ENCODE assay signal across 9 cellular contexts in genomic region chr4:6019316-6020263, GRCh38. TPM values are rescaled to one million over a fixed set of nuclear protein-coding genes. Genes with fewer than 3 reads are reported as not detected.
A peak's percentile ranks its signal among the peaks of the same experiment; 100 is the strongest.
DNase-seq lines count a peak whose midpoint lies in the region; ATAC-seq, FAIRE-seq and TF ChIP-seq lines count a peak whose summit lies in the region.
"Had no signal": no experiment of that assay in that cellular context is flagged by ENCODE, and none has a peak within 500 bp of the region (broad histone marks: within the 10 kb centered on the region; RNA-seq: fewer than 3 reads in every experiment).

No MANE protein-coding gene starts in this region.

- H3K4me3 ChIP-seq in A549 (no peak overlapping the region), Caco-2 (ENCODE audit: low read depth, low read length) (no peak overlapping the region), foreskin fibroblast (ENCODE audit: low read depth in 1 of 2, low read length in 2 of 2) (no peak overlapping the region)
- H3K4me3 ChIP-seq in Jurkat, Clone E6-1 (ENCODE audit: low read length), result no peak overlapping the region

- intact Hi-C loops in Caco-2 (cut with micrococcal nuclease; ENCODE audit: unreplicated experiment), result no loop called here

- CTCF ChIA-PET in A549 (lab: Yijun Ruan, JAX), result interaction anchor here (0.6 to 3.1 kb wide), 14 partner anchors 8 to 1506 kb away, joined by 3 to 19 read pairs (median 5); no protein-coding TSS in a partner anchor
- CTCF ChIA-PET in Caco-2 (lab: Charles Lee), result no interaction called here

- no peak for TF ChIP-seq EP300 in A549 (IDR thresholded peaks at IDR 0.05)

- POLR2A ChIA-PET in A549 (lab: Yijun Ruan, JAX), result no interaction called here
- POLR2A ChIA-PET in Caco-2 (lab: Charles Lee), result no interaction called here

- H3K9me3 ChIP-seq in A549, result no peaks in the 10 kb centered on the region
- H3K9me3 ChIP-seq in Caco-2, result no peaks in the 10 kb centered on the region

- TF ChIP-seq CTCF in A549 (IDR thresholded peaks at IDR 0.05) (peak; percentile 64), Caco-2 (IDR thresholded peaks at IDR 0.05; ENCODE audit: insufficient read depth in 1 of 2, low read depth in 1 of 2, low read length in 1 of 2, severe bottlenecking in 1 of 2, unreplicated experiment in 1 of 2) (peak; percentile 64 to 77), foreskin fibroblast (IDR thresholded peaks at IDR 0.05; ENCODE audit: low read depth, low read length) (peak; percentile 73)

- BruUV-seq in Caco-2 (replicated peaks; lab: Mats Ljungman, UMichigan), result no TSS peak

- no peaks in the 10 kb centered on the region for H3K4me1 Mint-ChIP-seq in Caco-2 (ENCODE audit: low read depth, unreplicated experiment)

- no peaks in the 10 kb centered on the region for H3K36me3 Mint-ChIP-seq in Caco-2 (ENCODE audit: insufficient read depth, unreplicated experiment)
- H3K36me3 Mint-ChIP-seq: naive thymus-derived CD4-positive, alpha-beta T cell had no signal

- H3K27ac ChIP-seq in A549, result no peak overlapping the region

- H3K27me3 Mint-ChIP-seq in Caco-2 (ENCODE audit: insufficient read depth, unreplicated experiment), result peaks cover 4% of the 10 kb centered on the region

- no peaks in the 10 kb centered on the region for H3K4me1 ChIP-seq in A549
- H3K4me1 ChIP-seq in Caco-2, result no peaks in the 10 kb centered on the region

- no peak for TF ChIP-seq POLR2A in A549 (IDR thresholded peaks at IDR 0.05; ENCODE audit: low read length)

- H3K9me3 Mint-ChIP-seq in Caco-2 (ENCODE audit: unreplicated experiment), result peaks cover 9% of the 10 kb centered on the region

- H3K4me2 ChIP-seq in A549, result no peak overlapping the region

- no peak overlapping the region for H3K27ac Mint-ChIP-seq in Caco-2 (ENCODE audit: unreplicated experiment)

- no peak for FAIRE-seq in A549 (lab: Jason Lieb, UNC)

- 36% methylated on average over 22 of the region's 22 CpGs for WGBS in A549 (ENCODE audit: missing lambda C conversion rate)

- no peak overlapping the region for H3K4me3 Mint-ChIP-seq in Caco-2 (ENCODE audit: unreplicated experiment)
- H3K4me3 Mint-ChIP-seq: naive thymus-derived CD4-positive, alpha-beta T cell had no signal

- TF ChIP-seq RAD21 in A549 (conservative IDR thresholded peaks at IDR 0.05 in 1 of 2, IDR thresholded peaks at IDR 0.05 in 1 of 2), result peak; percentile 20 to 51; a peak in 3 of 5 replicates

- DNase-seq in A549 (ENCODE audit: low read depth in 1 of 2, low spot score in 1 of 2) (peak; percentile 44 to 51), Caco-2 (peak in 1 of 2 experiments; percentile 46), UCSD-AML1 (lab: John Stamatoyannopoulos, UW; ENCODE audit: unreplicated experiment) (peak; percentile 26), foreskin fibroblast (peak; percentile 5 to 13), renal cortical epithelial cell (ENCODE audit: low read depth) (peak; percentile 23)
- peak; percentile 39 for DNase-seq in Jurkat, Clone E6-1 (ENCODE audit: low read depth, low spot score)

- ATAC-seq in A549, result peak; percentile 74 to 91; a peak in 3 of 6 replicates
- no peak for ATAC-seq in GM21825 (IDR thresholded peaks at IDR 0.05; ENCODE audit: unreplicated experiment)
- ATAC-seq in GM21528 (IDR thresholded peaks at IDR 0.05; ENCODE audit: low FRiP score, unreplicated experiment), result no peak
- ATAC-seq: naive thymus-derived CD4-positive, alpha-beta T cell had no signal

- no peaks in the 10 kb centered on the region for H3K36me3 ChIP-seq in Caco-2 (ENCODE audit: control insufficient read depth, insufficient read depth, low read length)

- no peaks in the 10 kb centered on the region for H3K27me3 ChIP-seq in Caco-2 (replicated peaks; ENCODE audit: control insufficient read depth, insufficient read depth, low read length)

TF ChIP-seq in A549, 52 proteins besides CTCF, POLR2A, EP300 and RAD21:
- TF ChIP-seq RARB (CRISPR knock-in tag; IDR thresholded peaks at IDR 0.05) (no peak), FOSB (CRISPR knock-in tag; IDR thresholded peaks at IDR 0.05) (no peak), ZNF302 (CRISPR knock-in tag; IDR thresholded peaks at IDR 0.05) (no peak), FOSL2 (IDR thresholded peaks at IDR 0.05) (no peak), FOSL2 (CRISPR knock-in tag; IDR thresholded peaks at IDR 0.05) (no peak), HMGXB4 (CRISPR knock-in tag; IDR thresholded peaks at IDR 0.05; ENCODE audit: borderline replicate concordance) (no peak), NR3C1 (IDR thresholded peaks at IDR 0.05) (no peak), E2F6 (IDR thresholded peaks at IDR 0.05; ENCODE audit: borderline replicate concordance, low read depth) (no peak), TFCP2L1 (CRISPR knock-in tag; IDR thresholded peaks at IDR 0.05) (no peak), SREBF2 (IDR thresholded peaks at IDR 0.05) (no peak), MYC (IDR thresholded peaks at IDR 0.05; ENCODE audit: borderline replicate concordance, low read length) (no peak), RNF2 (IDR thresholded peaks at IDR 0.05; ENCODE audit: borderline replicate concordance, low read depth) (no peak), PBX3 (IDR thresholded peaks at IDR 0.05) (no peak)
- TF ChIP-seq, protein P1, sequence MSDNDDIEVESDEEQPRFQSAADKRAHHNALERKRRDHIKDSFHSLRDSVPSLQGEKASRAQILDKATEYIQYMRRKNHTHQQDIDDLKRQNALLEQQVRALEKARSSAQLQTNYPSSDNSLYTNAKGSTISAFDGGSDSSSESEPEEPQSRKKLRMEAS (IDR thresholded peaks at IDR 0.05), result no peak
- TF ChIP-seq, protein P2, sequence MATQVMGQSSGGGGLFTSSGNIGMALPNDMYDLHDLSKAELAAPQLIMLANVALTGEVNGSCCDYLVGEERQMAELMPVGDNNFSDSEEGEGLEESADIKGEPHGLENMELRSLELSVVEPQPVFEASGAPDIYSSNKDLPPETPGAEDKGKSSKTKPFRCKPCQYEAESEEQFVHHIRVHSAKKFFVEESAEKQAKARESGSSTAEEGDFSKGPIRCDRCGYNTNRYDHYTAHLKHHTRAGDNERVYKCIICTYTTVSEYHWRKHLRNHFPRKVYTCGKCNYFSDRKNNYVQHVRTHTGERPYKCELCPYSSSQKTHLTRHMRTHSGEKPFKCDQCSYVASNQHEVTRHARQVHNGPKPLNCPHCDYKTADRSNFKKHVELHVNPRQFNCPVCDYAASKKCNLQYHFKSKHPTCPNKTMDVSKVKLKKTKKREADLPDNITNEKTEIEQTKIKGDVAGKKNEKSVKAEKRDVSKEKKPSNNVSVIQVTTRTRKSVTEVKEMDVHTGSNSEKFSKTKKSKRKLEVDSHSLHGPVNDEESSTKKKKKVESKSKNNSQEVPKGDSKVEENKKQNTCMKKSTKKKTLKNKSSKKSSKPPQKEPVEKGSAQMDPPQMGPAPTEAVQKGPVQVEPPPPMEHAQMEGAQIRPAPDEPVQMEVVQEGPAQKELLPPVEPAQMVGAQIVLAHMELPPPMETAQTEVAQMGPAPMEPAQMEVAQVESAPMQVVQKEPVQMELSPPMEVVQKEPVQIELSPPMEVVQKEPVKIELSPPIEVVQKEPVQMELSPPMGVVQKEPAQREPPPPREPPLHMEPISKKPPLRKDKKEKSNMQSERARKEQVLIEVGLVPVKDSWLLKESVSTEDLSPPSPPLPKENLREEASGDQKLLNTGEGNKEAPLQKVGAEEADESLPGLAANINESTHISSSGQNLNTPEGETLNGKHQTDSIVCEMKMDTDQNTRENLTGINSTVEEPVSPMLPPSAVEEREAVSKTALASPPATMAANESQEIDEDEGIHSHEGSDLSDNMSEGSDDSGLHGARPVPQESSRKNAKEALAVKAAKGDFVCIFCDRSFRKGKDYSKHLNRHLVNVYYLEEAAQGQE (IDR thresholded peaks at IDR 0.05), result no peak

RNA-seq across cellular contexts. Expression of gene C4orf50, which starts 1.4 kb away (rescaled TPM):
- polyA plus RNA-seq in A549 (2011; rRNA removed) (not detected in 2 replicates), A549 (2017; fragmentation: RNase III; extraction: RNeasy Plus Mini Kit Qiagen cat#74134 plus additional on column Dnase treatment) (not detected in 3 replicates)
- not detected in 2 replicates for polyA plus RNA-seq in A549 (2012; cell fraction: cytosol; rRNA removed)
- polyA plus RNA-seq in A549 (2012; cell fraction: nucleus; rRNA removed), result not detected in 2 replicates
- polyA minus RNA-seq in A549 (2011; rRNA and poly(A)+ RNA removed), result not detected in 2 replicates
- total RNA-seq in Caco-2 (2022) (not detected in 2 replicates), renal cortical epithelial cell (not detected in 2 replicates)
- polyA plus RNA-seq in Jurkat, Clone E6-1 (2012; ENCODE audit: insufficient read depth, insufficient read length), result 0.20 TPM
- polyA plus RNA-seq: naive thymus-derived CD4-positive, alpha-beta T cell had no signal

Comparison
In these comparisons a context has a peak if more than half of its experiments do, and no peak if none do; other contexts are left out.
1. ATAC-seq: peak in A549 (2 of 2); none in GM21825 (single experiment) and GM21528 (single experiment).
2. Peak in every context shown above with its lines, with median percentiles within 50 percentile points of each other: CTCF ChIP-seq.